Comparison of ENCODE assay signal across 8 cellular contexts in the genomic region with DNA sequence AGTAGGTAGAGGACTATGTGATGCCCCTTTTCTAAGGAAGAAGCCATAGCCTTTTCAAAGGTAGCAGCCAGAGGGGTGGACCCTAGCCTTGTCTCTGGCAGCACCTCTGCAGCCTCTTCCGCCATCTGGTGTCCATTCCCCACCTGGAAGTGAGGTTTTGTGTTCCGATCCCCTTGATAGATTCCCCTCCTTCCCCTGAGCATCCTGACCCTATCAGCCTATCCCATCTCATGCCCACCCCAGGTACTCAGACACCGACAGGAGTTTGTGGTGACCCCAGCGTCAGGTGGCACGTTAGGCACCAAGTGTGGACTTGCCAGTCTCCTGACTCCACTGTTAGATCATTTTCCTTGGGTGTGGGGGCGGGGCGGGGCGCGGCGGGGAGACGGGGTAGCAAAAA. TPM values are rescaled to one million over a fixed set of nuclear protein-coding genes. Genes with fewer than 3 reads are reported as not detected.
DNase-seq lines count a peak whose midpoint lies in the region; ATAC-seq and TF ChIP-seq lines count a peak whose summit lies in the region.

No MANE protein-coding gene starts in this region.

- H3K9me2 ChIP-seq in PC-3 (replicated peaks; ENCODE audit: low read length): no peaks in the 10 kb centered on the region

- H3K27ac ChIP-seq in PC-3 (ENCODE audit: low read length): no peak overlapping the region

- intact Hi-C loops in PC-3 (cut with micrococcal nuclease): loop anchor here (2.0 kb wide), 1 partner anchor 17 kb away; no protein-coding TSS in a partner anchor
- intact Hi-C loops in natural killer cell (cut with micrococcal nuclease): loop anchor here (2.0 to 5.0 kb wide), 3 partner anchors 69 to 185 kb away; a partner anchor contains a TSS

- H3K9me3 ChIP-seq in PC-3 (ENCODE audit: low read length): no peaks in the 10 kb centered on the region

- TF ChIP-seq CTCF in AG04449 (IDR thresholded peaks at IDR 0.05; ENCODE audit: insufficient read depth, low read length, missing control alignments) (peak; percentile 38), GM12865 (IDR thresholded peaks at IDR 0.05; ENCODE audit: insufficient read depth, low read depth, low read length, missing control alignments) (peak; percentile 21), PC-3 (conservative IDR thresholded peaks at IDR 0.05; ENCODE audit: low read depth, low read length) (peak; percentile 92), natural killer cell (IDR thresholded peaks at IDR 0.05) (no peak)

- CTCF ChIA-PET in AG04449 (lab: Yijun Ruan, JAX): interaction anchor here (0.8 to 16.3 kb wide), 12 partner anchors 9 to 247 kb away, joined by 3 to 207 read pairs (median 4); no protein-coding TSS in a partner anchor
- CTCF ChIA-PET in PC-3 (lab: Charles Lee): interaction anchor here (0.7 to 3.2 kb wide), 4 partner anchors 25 to 61 kb away, joined by 5 to 25 read pairs (median 18); no protein-coding TSS in a partner anchor

- peak overlapping the region; percentile 98 for H3K4me3 Mint-ChIP-seq in natural killer cell

- H3K4me2 ChIP-seq in PC-3 (ENCODE audit: low read length): peak overlapping the region; percentile 93

- no peaks in the 10 kb centered on the region for H3K36me3 ChIP-seq in PC-3 (ENCODE audit: low read depth, low read length)

- no peaks in the 10 kb centered on the region for H3K27me3 ChIP-seq in PC-3 (ENCODE audit: low read length)

- ATAC-seq in PC-3: peak; percentile 5
- ATAC-seq in natural killer cell: no peak
- no peak for ATAC-seq in GM18858 (IDR thresholded peaks at IDR 0.05; ENCODE audit: unreplicated experiment)
- no peak for ATAC-seq in HG02938 (IDR thresholded peaks at IDR 0.05; ENCODE audit: unreplicated experiment)

- peak overlapping the region; percentile 35; the same call in 1 of the 2 replicates for H3K9ac ChIP-seq in PC-3 (ENCODE audit: low read length)

- no peaks in the 10 kb centered on the region for H3K36me3 Mint-ChIP-seq in natural killer cell

- no peak overlapping the region for H2AFZ ChIP-seq in PC-3 (ENCODE audit: low read length)

- H3K79me2 ChIP-seq in PC-3 (ENCODE audit: low read length): peaks cover 55% of the 10 kb centered on the region

- no peaks in the 10 kb centered on the region for H4K20me1 ChIP-seq in PC-3 (ENCODE audit: low read length)

- H3F3A ChIP-seq in PC-3 (ENCODE audit: low read length, unreplicated experiment): peaks cover 4% of the 10 kb centered on the region

- no TSS peak for BruUV-seq in PC-3 (replicated peaks; lab: Mats Ljungman, UMichigan)

- peaks cover 53% of the 10 kb centered on the region for H3K4me1 ChIP-seq in PC-3 (ENCODE audit: insufficient read depth, low read length)

- H3K27me3 Mint-ChIP-seq in natural killer cell (ENCODE audit: low read depth in 2 of 2): no peaks in the 10 kb centered on the region

- H3K9me3 Mint-ChIP-seq in natural killer cell: no peaks in the 10 kb centered on the region

- peaks cover 60 to 81% of the 10 kb centered on the region in 2 donors for H3K4me1 Mint-ChIP-seq in natural killer cell

- peak overlapping the region; percentile 99 for H3K27ac Mint-ChIP-seq in natural killer cell

- POLR2A ChIA-PET in AG04449 (lab: Yijun Ruan, JAX) (interaction anchor here (1.1 to 4.6 kb wide), 4 partner anchors 12 to 70 kb away, joined by 4 to 28 read pairs (median 10); a partner anchor contains a TSS), PC-3 (lab: Charles Lee; ENCODE audit: unreplicated experiment) (no interaction called here)

- no peak for DNase-seq in AG04449 (ENCODE audit: low read depth, low spot score)
- DNase-seq in GM12865 (ENCODE audit: low read depth): no peak
- peak; percentile 84 for DNase-seq in PC-3
- DNase-seq in dermis blood vessel endothelial cell: peak; percentile 70
- DNase-seq in natural killer cell: no peak
- DNase-seq in stimulated activated CD4-positive, alpha-beta T cell treated with anti-CD3 and anti-CD28 coated beads, Interleukin-2, amount 100 ng/mL, for 48 hours: no peak

- H3K4me3 ChIP-seq in AG04449 (ENCODE audit: low read depth, low read length) (peak overlapping the region; percentile 89), GM12865 (ENCODE audit: low read depth, low read length) (peak overlapping the region; percentile 60), PC-3 (ENCODE audit: low read length) (peak overlapping the region; percentile 97)

RNA-seq across cellular contexts. Expression of a gene that starts 0.4 kb away (rescaled TPM):
- 76.3 and 87.7 TPM in 2 replicates for total RNA-seq in PC-3 (2014; rRNA removed)
- 23.3 and 24.8 TPM in 2 replicates for total RNA-seq in dermis blood vessel endothelial cell
- 10 to 100 TPM; 41.4 to 52.4 (median 44.6) TPM for total RNA-seq in natural killer cell

RNA-seq across cellular contexts. Expression of a gene that starts 1.7 kb away (rescaled TPM):
- 126 and 206 TPM in 2 replicates for total RNA-seq in PC-3 (2014; rRNA removed)
- total RNA-seq in dermis blood vessel endothelial cell: 38.7 and 47.5 TPM in 2 replicates
- total RNA-seq in natural killer cell: 10 to 100 TPM; 40.9 to 64.1 (median 60.0) TPM

RNA-seq across cellular contexts. Expression of a gene that starts 3.9 kb away (rescaled TPM):
- total RNA-seq in PC-3 (2014; rRNA removed) (126 and 200 TPM in 2 replicates), dermis blood vessel endothelial cell (15.7 and 15.9 TPM in 2 replicates), natural killer cell (100 to 1,000 TPM; 129 to 137 (median 135) TPM)

RNA-seq across cellular contexts. Expression of a gene that starts 13.8 kb away (rescaled TPM):
- total RNA-seq in PC-3 (2014; rRNA removed): 197 and 233 TPM in 2 replicates
- 31.1 and 48.2 TPM in 2 replicates for total RNA-seq in dermis blood vessel endothelial cell
- total RNA-seq in natural killer cell: 100 to 1,000 TPM; 121 to 155 (median 140) TPM

RNA-seq across cellular contexts. Expression of a gene that starts 23.7 kb away (rescaled TPM):
- total RNA-seq in PC-3 (2014; rRNA removed): 0.58 and 0.69 TPM in 2 replicates
- 0.14 and 0.17 TPM in 2 replicates for total RNA-seq in dermis blood vessel endothelial cell
- total RNA-seq in natural killer cell: 10 to 100 TPM in 1 of 3 donors, 1 to 10 TPM in 2; 6.3 to 11.2 (median 7.1) TPM

Comparison
In these comparisons a context has a peak if more than half of its experiments do, and no peak if none do; other contexts are left out.
1. DNase-seq: peak in PC-3 (single experiment) and dermis blood vessel endothelial cell (single experiment); none in AG04449 (single experiment), GM12865 (single experiment), natural killer cell (single experiment) and stimulated activated CD4-positive, alpha-beta T cell treated with anti-CD3 and anti-CD28 coated beads, Interleukin-2, amount 100 ng/mL, for 48 hours (0 of 2).
2. Peak in every context shown above with its lines, with median percentiles within 50 percentile points of each other: H3K4me3 ChIP-seq.